Comparison of ENCODE assay signal across 14 cellular contexts in genomic region chr4:131499139-131499873, GRCh38.
DNase-seq lines count a peak whose midpoint lies in the region; ATAC-seq, FAIRE-seq and TF ChIP-seq lines count a peak whose summit lies in the region.
"Had no signal": no experiment of that assay in that cellular context is flagged by ENCODE, and none has a peak within 500 bp of the region (broad histone marks: within the 10 kb centered on the region; RNA-seq: fewer than 3 reads in every experiment).

No MANE protein-coding gene starts in this region.

- TF ChIP-seq POLR2A in H54 (IDR thresholded peaks at IDR 0.05; ENCODE audit: low read depth, low read length) = no peak

- in situ Hi-C loops in brain microvascular endothelial cell (cut with HindIII; ENCODE audit: low pct_ligation_motif_present, low sequenced_read_pairs) = no loop called here

- H3K27me3 ChIP-seq in brain microvascular endothelial cell (replicated peaks) (no peaks in the 10 kb centered on the region), lower lobe of right lung (ENCODE audit: low read depth) (no peaks in the 10 kb centered on the region)
- H3K27me3 ChIP-seq in naive thymus-derived CD4-positive, alpha-beta T cell (ENCODE audit: control insufficient read depth in 2 of 2, insufficient read depth in 2 of 2, low read length in 2 of 2) = no peaks in the 10 kb centered on the region

- no peak overlapping the region for H3K27ac Mint-ChIP-seq in naive thymus-derived CD4-positive, alpha-beta T cell
- H3K27ac Mint-ChIP-seq: activated naive CD4-positive, alpha-beta T cell treated with anti-CD3 and anti-CD28 coated beads, Interleukin-2, amount 10 ng/mL, durations not matched to agents 7 days and 5 days; type B pancreatic cell had no signal

- CTCF ChIA-PET in naive thymus-derived CD4-positive, alpha-beta T cell (lab: Charles Lee) = no interaction called here

- no peaks in the 10 kb centered on the region for H3K4me1 Mint-ChIP-seq in naive thymus-derived CD4-positive, alpha-beta T cell
- H3K4me1 Mint-ChIP-seq: activated naive CD4-positive, alpha-beta T cell treated with anti-CD3 and anti-CD28 coated beads, Interleukin-2, amount 10 ng/mL, durations not matched to agents 7 days and 5 days had no signal

- H3K4me3 Mint-ChIP-seq in naive thymus-derived CD4-positive, alpha-beta T cell = no peak overlapping the region
- H3K4me3 Mint-ChIP-seq: activated naive CD4-positive, alpha-beta T cell treated with anti-CD3 and anti-CD28 coated beads, Interleukin-2, amount 10 ng/mL, durations not matched to agents 7 days and 5 days; type B pancreatic cell had no signal

- H3K9me3 ChIP-seq in naive thymus-derived CD4-positive, alpha-beta T cell (ENCODE audit: control insufficient read depth in 2 of 3, low read length in 3 of 3) = no peaks in the 10 kb centered on the region
- peaks cover 21% of the 10 kb centered on the region for H3K9me3 ChIP-seq in mucosa of descending colon
- no peaks in the 10 kb centered on the region for H3K9me3 ChIP-seq in lower lobe of right lung

- FAIRE-seq in H54 (lab: Jason Lieb, UNC) = no peak

- POLR2A ChIA-PET in naive thymus-derived CD4-positive, alpha-beta T cell (lab: Charles Lee) = no interaction called here

- no peaks in the 10 kb centered on the region for H3K27me3 Mint-ChIP-seq in naive thymus-derived CD4-positive, alpha-beta T cell
- H3K27me3 Mint-ChIP-seq: activated naive CD4-positive, alpha-beta T cell treated with anti-CD3 and anti-CD28 coated beads, Interleukin-2, amount 10 ng/mL, durations not matched to agents 7 days and 5 days; type B pancreatic cell had no signal

- DNase-seq in H54 (ENCODE audit: insufficient read length, low spot score) (peak; percentile 1), NCI-H446 (lab: John Stamatoyannopoulos, UW) (peak; percentile 88 to 96), brain microvascular endothelial cell (peak; percentile 62), mucosa of descending colon (no peak), lower lobe of right lung (no peak)
- no peak for DNase-seq in naive thymus-derived CD4-positive, alpha-beta T cell
- DNase-seq: activated CD4-positive, CD25-positive, alpha-beta regulatory T cell; activated naive CD4-positive, alpha-beta T cell treated with anti-CD3 and anti-CD28 coated beads, Interleukin-2, amount 10 ng/mL, durations not matched to agents 7 days and 5 days; effector CD8-positive, alpha-beta T cell; left cardiac atrium; MM.1S had no signal

- no peak overlapping the region for H3K27ac ChIP-seq in brain microvascular endothelial cell
- no peak overlapping the region for H3K27ac ChIP-seq in naive thymus-derived CD4-positive, alpha-beta T cell (ENCODE audit: low read depth, low read length)
- H3K27ac ChIP-seq in lower lobe of right lung = no peak overlapping the region

- H3K36me3 Mint-ChIP-seq in naive thymus-derived CD4-positive, alpha-beta T cell = no peaks in the 10 kb centered on the region
- H3K36me3 Mint-ChIP-seq: activated naive CD4-positive, alpha-beta T cell treated with anti-CD3 and anti-CD28 coated beads, Interleukin-2, amount 10 ng/mL, durations not matched to agents 7 days and 5 days; type B pancreatic cell had no signal

- no peaks in the 10 kb centered on the region for H3K4me1 ChIP-seq in naive thymus-derived CD4-positive, alpha-beta T cell (ENCODE audit: control insufficient read depth in 2 of 2, insufficient read depth in 2 of 2, low read length in 2 of 2)
- H3K4me1 ChIP-seq in mucosa of descending colon (ENCODE audit: low read depth) = no peaks in the 10 kb centered on the region
- H3K4me1 ChIP-seq in lower lobe of right lung = no peaks in the 10 kb centered on the region

- TF ChIP-seq CTCF in brain microvascular endothelial cell (IDR thresholded peaks at IDR 0.05; ENCODE audit: low read depth, low read length, missing control alignments) (no peak), mucosa of descending colon (IDR thresholded peaks at IDR 0.05) (no peak), lower lobe of right lung (IDR thresholded peaks at IDR 0.05) (no peak)

- H3K4me3 ChIP-seq in brain microvascular endothelial cell (ENCODE audit: low read depth, low read length) = no peak overlapping the region
- H3K4me3 ChIP-seq in naive thymus-derived CD4-positive, alpha-beta T cell (ENCODE audit: low read length) = no peak overlapping the region
- H3K4me3 ChIP-seq in mucosa of descending colon = no peak overlapping the region
- no peak overlapping the region for H3K4me3 ChIP-seq in lower lobe of right lung

- intact Hi-C loops in naive thymus-derived CD4-positive, alpha-beta T cell (cut with micrococcal nuclease) = no loop called here
- intact Hi-C loops in mucosa of descending colon (cut with DNase I, micrococcal nuclease) (no loop called here), lower lobe of right lung (cut with DNase I) (no loop called here)

- H3K36me3 ChIP-seq in brain microvascular endothelial cell (replicated peaks) (no peaks in the 10 kb centered on the region), mucosa of descending colon (ENCODE audit: low read depth) (no peaks in the 10 kb centered on the region), lower lobe of right lung (no peaks in the 10 kb centered on the region)
- H3K36me3 ChIP-seq in naive thymus-derived CD4-positive, alpha-beta T cell (ENCODE audit: control insufficient read depth in 2 of 3, insufficient read depth in 3 of 3, low read length in 3 of 3) = no peaks in the 10 kb centered on the region

- peaks cover 0 to 8% (median 0%) of the 10 kb centered on the region in 11 donors for H3K9me3 Mint-ChIP-seq in naive thymus-derived CD4-positive, alpha-beta T cell
- H3K9me3 Mint-ChIP-seq: type B pancreatic cell had no signal

- ATAC-seq in naive thymus-derived CD4-positive, alpha-beta T cell = peak; percentile 18
- ATAC-seq in mucosa of descending colon (no peak), HG02938 (IDR thresholded peaks at IDR 0.05; ENCODE audit: unreplicated experiment) (no peak), lower lobe of right lung (no peak), GM21528 (IDR thresholded peaks at IDR 0.05; ENCODE audit: low FRiP score, unreplicated experiment) (no peak)
- ATAC-seq: left cardiac atrium had no signal

Comparison
In these comparisons a context has a peak if more than half of its experiments do, and no peak if none do; other contexts are left out.
1. DNase-seq: peak in H54 (single experiment), NCI-H446 (2 of 2) and brain microvascular endothelial cell (single experiment); none in naive thymus-derived CD4-positive, alpha-beta T cell (0 of 9), mucosa of descending colon (0 of 3) and lower lobe of right lung (single experiment).